1 cellular context compared by ENCODE assay signal in the genomic region with DNA sequence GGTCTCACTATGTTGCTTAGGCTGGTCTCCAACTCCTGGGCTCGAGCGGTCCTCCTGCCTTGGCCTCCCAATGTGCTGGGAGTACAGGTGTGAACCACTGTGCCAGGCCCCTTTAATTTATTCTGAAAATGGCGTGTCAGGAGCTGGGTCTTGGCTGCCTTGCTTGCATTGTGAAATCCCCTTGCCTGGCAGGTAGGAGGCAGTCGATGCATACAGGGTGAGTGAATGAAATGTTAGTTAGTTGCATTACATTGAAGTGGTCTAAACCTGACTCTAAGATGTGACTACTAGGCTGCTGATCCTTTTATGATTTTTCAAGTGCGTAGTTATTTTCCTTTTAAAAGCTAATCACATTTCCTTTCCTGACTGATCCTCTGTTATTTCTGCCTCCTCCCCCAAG.
A peak's percentile ranks its signal among the peaks of the same experiment; 100 is the strongest.
TF ChIP-seq lines count a peak whose summit lies in the region.

No MANE protein-coding gene starts in this region.

TF ChIP-seq in IMR-90, 13 proteins besides CTCF, POLR2A, EP300 and RAD21:
- no peak for TF ChIP-seq NFE2L2 (IDR thresholded peaks at IDR 0.05; ENCODE audit: low read depth, low read length)
- TF ChIP-seq CEBPB (IDR thresholded peaks at IDR 0.05; ENCODE audit: low read depth, low read length), result 0 out of 2 replicates have a peak, but pooled peaks have one; percentile 32
